ENCODE assay signal across 24 cellular contexts in genomic region chr12:124261885-124262284, GRCh38. TPM values are rescaled to one million over a fixed set of nuclear protein-coding genes. Genes with fewer than 3 reads are reported as not detected.
"Had no signal": no experiment of that assay in that cellular context is flagged by ENCODE, and none has a peak within 500 bp of the region (broad histone marks: within the 10 kb centered on the region; RNA-seq: fewer than 3 reads in every experiment).

No MANE protein-coding gene starts in this region.

- H3K4me2 ChIP-seq: hepatocyte had no signal

- H3K4me1 ChIP-seq: esophagus muscularis mucosa, foreskin keratinocyte, gastroesophageal sphincter, pancreas, right lobe of liver, thyroid gland had no signal

- H3K27ac ChIP-seq: coronary artery, esophagus muscularis mucosa, foreskin keratinocyte, gastroesophageal sphincter, heart left ventricle, hepatocyte, neutrophil, pancreas, right lobe of liver, stomach, thyroid gland had no signal

- H3K4me3 ChIP-seq: coronary artery, esophagus muscularis mucosa, gastroesophageal sphincter, heart left ventricle, hepatocyte, pancreas, right lobe of liver, stomach, thyroid gland had no signal

- DNase-seq: dermis blood vessel endothelial cell; effector memory CD4-positive, alpha-beta T cell; foreskin keratinocyte; heart left ventricle; mesenchymal stem cell; midbrain; naive thymus-derived CD4-positive, alpha-beta T cell; pancreas; retina; right lobe of liver; small intestine; stimulated activated CD4-positive, alpha-beta T cell treated with anti-CD3 and anti-CD28 coated beads, Interleukin-15, amount 100 ng/mL, for 24 hours; stimulated activated CD4-positive, alpha-beta T cell treated with anti-CD3 and anti-CD28 coated beads, Interleukin-2, amount 100 ng/mL, for 48 hours; stimulated activated naive CD4-positive, alpha-beta T cell treated with Interleukin-2 at 50 U/mL for 16 hours; stomach; thyroid gland; trophoblast cell had no signal

- H3K9me3 ChIP-seq: esophagus muscularis mucosa, gastroesophageal sphincter, heart left ventricle, neutrophil, pancreas, right lobe of liver, stomach, thyroid gland had no signal

- H3K36me3 ChIP-seq: esophagus muscularis mucosa, gastroesophageal sphincter, heart left ventricle, neutrophil, pancreas, right lobe of liver, stomach, thyroid gland had no signal

- ATAC-seq: foreskin keratinocyte; gastroesophageal sphincter; left lobe of liver; naive thymus-derived CD4-positive, alpha-beta T cell; pancreas had no signal

- H2AFZ ChIP-seq: hepatocyte had no signal

- H3K27me3 ChIP-seq: hepatocyte, pancreas, right lobe of liver, thyroid gland had no signal

RNA-seq across cellular contexts. Expression of gene RFLNA, which starts 33.0 kb away (rescaled TPM):
- total RNA-seq: fibroblast of lung; left lobe of liver; naive thymus-derived CD4-positive, alpha-beta T cell had no signal
